8 cellular contexts compared by ENCODE assay signal in genomic region chr10:13439771-13440708, GRCh38.
DNase-seq lines count a peak whose midpoint lies in the region; ATAC-seq and TF ChIP-seq lines count a peak whose summit lies in the region.

No MANE protein-coding gene starts in this region.

- POLR2A ChIA-PET in naive thymus-derived CD8-positive, alpha-beta T cell (lab: Charles Lee) = interaction anchor here (1.1 kb wide), 1 partner anchor 91 kb away, joined by 4 read pairs; no protein-coding TSS in a partner anchor

- H3K4me1 Mint-ChIP-seq in naive thymus-derived CD8-positive, alpha-beta T cell = peaks cover 4 to 10% (median 9%) of the 10 kb centered on the region in 4 donors

- DNase-seq in GM12864 (ENCODE audit: low read depth) (no peak), NOMO-1 treated with dmso at 0.1 percent for 144 hours (lab: John Stamatoyannopoulos, UW; ENCODE audit: unreplicated experiment) (peak; percentile 45), activated T-cell treated with anti-CD3 and anti-CD28 coated beads for 1 hour (ENCODE audit: low read depth) (peak; percentile 53)
- peak; percentile 47 to 79 (median 64) for DNase-seq in naive thymus-derived CD8-positive, alpha-beta T cell
- peak; percentile 42 for DNase-seq in stimulated activated naive CD4-positive, alpha-beta T cell treated with Interleukin-2 at 50 U/mL for 16 hours (lab: John Stamatoyannopoulos, UW)

- peaks cover 0 to 7% of the 10 kb centered on the region in 2 donors for H3K27me3 ChIP-seq in esophagus (ENCODE audit: control insufficient read depth in 1 of 2, insufficient read depth in 2 of 2, low read length in 2 of 2)

- WGBS in esophagus, 2 donors = 4 to 5% methylated on average over 46 of the region's 46 CpGs

- TF ChIP-seq CTCF in GM12864 (IDR thresholded peaks at IDR 0.05; ENCODE audit: low read depth, low read length, missing control alignments) = peak; percentile 84

- no peak overlapping the region for H3K27ac ChIP-seq in esophagus (ENCODE audit: low read depth in 2 of 2, low read length in 1 of 2)

- no peaks in the 10 kb centered on the region for H3K9me3 Mint-ChIP-seq in naive thymus-derived CD8-positive, alpha-beta T cell

- H3K9me3 ChIP-seq in esophagus (ENCODE audit: control insufficient read depth in 2 of 2, insufficient read depth in 1 of 2, low read depth in 1 of 2, low read length in 1 of 2) = no peaks in the 10 kb centered on the region

- H3K27ac Mint-ChIP-seq in naive thymus-derived CD8-positive, alpha-beta T cell = peak overlapping the region in 3 of 10 donors; percentile 16 to 84 (median 82)

- H3K36me3 ChIP-seq in esophagus (ENCODE audit: control insufficient read depth in 2 of 2, insufficient read depth in 2 of 2, low read length in 1 of 2) = no peaks in the 10 kb centered on the region

- H3K4me3 ChIP-seq in GM12864 (ENCODE audit: low read depth, low read length) = no peak overlapping the region
- H3K4me3 ChIP-seq in esophagus (ENCODE audit: low read depth in 1 of 2, low read length in 2 of 2) = peak overlapping the region; percentile 10 to 49

- H3K27me3 Mint-ChIP-seq in naive thymus-derived CD8-positive, alpha-beta T cell = peaks cover 30 to 66% (median 47%) of the 10 kb centered on the region in 5 donors

- H3K36me3 Mint-ChIP-seq in naive thymus-derived CD8-positive, alpha-beta T cell = no peaks in the 10 kb centered on the region

- peak overlapping the region; percentile 48 to 79 (median 72) for H3K4me3 Mint-ChIP-seq in naive thymus-derived CD8-positive, alpha-beta T cell

- ATAC-seq in HG03135 (IDR thresholded peaks at IDR 0.05; ENCODE audit: unreplicated experiment) = peak; percentile 65
- ATAC-seq in naive thymus-derived CD8-positive, alpha-beta T cell = peak; percentile 89 to 95
- ATAC-seq in GM19328 (IDR thresholded peaks at IDR 0.05; ENCODE audit: unreplicated experiment) = no peak

- peaks cover 6 to 9% of the 10 kb centered on the region in 2 donors for H3K4me1 ChIP-seq in esophagus (ENCODE audit: control insufficient read depth in 2 of 2, insufficient read depth in 2 of 2, low read length in 1 of 2)
